Comparison of ENCODE assay signal across 32 cellular contexts in genomic region chr19:12638611-12639182, GRCh38.
"Had no signal": no experiment of that assay in that cellular context is flagged by ENCODE, and none has a peak within 500 bp of the region (broad histone marks: within the 10 kb centered on the region; RNA-seq: fewer than 3 reads in every experiment).

No MANE protein-coding gene starts in this region.

- ATAC-seq: activated CD4-positive, alpha-beta T cell treated with anti-CD3 and anti-CD28 coated beads for 36 hours; activated CD8-positive, alpha-beta memory T cell treated with anti-CD3 and anti-CD28 coated beads, Interleukin-2, amount 10 ng/mL, durations not matched to agents 7 days and 5 days; activated CD8-positive, alpha-beta T cell treated with anti-CD3 and anti-CD28 coated beads, Interleukin-2, amount 10 ng/mL, durations not matched to agents 7 days and 5 days; activated naive CD8-positive, alpha-beta T cell treated with anti-CD3 and anti-CD28 coated beads, Interleukin-2, amount 50 U/mL, for 24 hours; body of pancreas; effector memory CD8-positive, alpha-beta T cell; foreskin keratinocyte; gastrocnemius medialis; T-helper 17 cell had no signal

- H3K4me3 ChIP-seq: adrenal gland, body of pancreas, esophagus muscularis mucosa, gastrocnemius medialis had no signal

- H3K27me3 ChIP-seq: adrenal gland, body of pancreas, esophagus muscularis mucosa, foreskin keratinocyte, gastrocnemius medialis had no signal

- H3K27ac ChIP-seq: adrenal gland, body of pancreas, esophagus muscularis mucosa, foreskin keratinocyte, gastrocnemius medialis had no signal

- H3K4me1 ChIP-seq: foreskin keratinocyte had no signal

- H3K9me3 ChIP-seq: adrenal gland, body of pancreas, esophagus muscularis mucosa, gastrocnemius medialis had no signal

- DNase-seq: activated CD4-positive, alpha-beta memory T cell treated with anti-CD3 and anti-CD28 coated beads for 36 hours; activated CD4-positive, alpha-beta T cell treated with anti-CD3 and anti-CD28 coated beads for 36 hours; activated CD4-positive, alpha-beta T cell treated with anti-CD3 and anti-CD28 coated beads, Interleukin-2, amount 10 ng/mL, durations not matched to agents 24 days and 14 days; activated CD4-positive, CD25-positive, alpha-beta regulatory T cell; activated CD4-positive, CD25-positive, alpha-beta regulatory T cell treated with anti-CD3 and anti-CD28 coated beads, Interleukin-2, amount 50 U/mL, for 72 hours; activated CD8-positive, alpha-beta memory T cell treated with anti-CD3 and anti-CD28 coated beads, Interleukin-2, amount 10 ng/mL, durations not matched to agents 7 days and 5 days; activated CD8-positive, alpha-beta memory T cell treated with anti-CD3 and anti-CD28 coated beads, Interleukin-2, amount 50 U/mL, for 4 hours; activated CD8-positive, alpha-beta T cell treated with anti-CD3 and anti-CD28 coated beads, Interleukin-2, amount 10 ng/mL, durations not matched to agents 7 days and 5 days; activated effector memory CD4-positive, alpha-beta T cell treated with anti-CD3 and anti-CD28 coated beads, Interleukin-2, amount 50 U/mL, for 16 hours; activated naive CD4-positive, alpha-beta T cell treated with anti-CD3 and anti-CD28 coated beads for 36 hours; activated naive CD8-positive, alpha-beta T cell treated with anti-CD3 and anti-CD28 coated beads for 36 hours; activated naive CD8-positive, alpha-beta T cell treated with anti-CD3 and anti-CD28 coated beads, Interleukin-2, amount 50 U/mL, for 24 hours; activated T-cell treated with anti-CD3 and anti-CD28 coated beads, Interleukin-2, amount 50 U/mL, for 1 hour; activated T-cell treated with anti-CD3 and anti-CD28 coated beads, Interleukin-2, amount 50 U/mL, for 48 hours; adrenal gland; amygdala; body of pancreas; central memory CD4-positive, alpha-beta T cell; cerebellar nuclear complex; cortex of kidney; dermis blood vessel endothelial cell; effector CD4-positive, alpha-beta T cell; effector memory CD8-positive, alpha-beta T cell; erythroblast; foreskin keratinocyte; gastrocnemius medialis; glutamatergic neuron; T-helper 1 cell; T-helper 17 cell; T1000; WERI-Rb-1 had no signal

- H3K36me3 ChIP-seq: adrenal gland, esophagus muscularis mucosa, gastrocnemius medialis, WERI-Rb-1 had no signal
